In the genomic region with DNA sequence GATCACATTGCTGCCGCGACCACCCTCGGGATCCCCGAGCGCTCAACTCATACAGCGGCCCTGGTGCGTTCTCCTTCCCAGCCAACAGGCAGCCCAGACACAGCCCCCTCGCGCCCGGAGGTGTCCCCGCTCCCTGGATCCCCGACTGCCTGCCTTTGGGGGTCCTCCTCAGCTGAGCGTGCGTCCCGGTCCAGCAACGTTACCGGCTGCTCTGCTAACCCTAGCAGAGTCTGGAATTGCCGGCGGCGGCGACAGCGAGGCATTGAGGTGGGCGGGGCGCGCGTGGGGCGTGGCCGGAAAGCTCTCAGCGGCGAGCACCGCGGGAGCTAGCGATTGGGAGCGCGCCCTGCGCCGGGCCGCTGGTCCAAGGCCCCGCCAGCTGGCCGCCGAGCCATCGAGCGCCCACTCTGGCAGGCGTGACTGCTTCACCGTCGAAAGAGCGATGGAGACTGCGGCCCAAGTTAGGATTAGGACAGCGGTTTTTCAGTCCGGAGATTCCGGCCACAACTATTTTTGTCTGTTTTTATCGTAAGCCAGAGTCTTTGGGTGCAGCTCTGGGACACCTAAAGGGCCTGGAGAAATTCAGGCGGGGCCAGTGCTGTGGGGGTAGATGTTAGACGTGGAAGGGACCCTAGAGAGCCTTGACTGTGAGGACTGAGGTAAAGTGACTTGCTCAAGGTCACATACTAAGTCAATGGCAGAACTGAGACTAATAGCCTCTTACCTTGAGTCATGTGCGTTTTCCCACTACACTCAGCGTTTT, we compare ENCODE assay signal across 8 cellular contexts. TPM values are rescaled to one million over a fixed set of nuclear protein-coding genes. Genes with fewer than 3 reads are reported as not detected.
DNase-seq lines count a peak whose midpoint lies in the region; ATAC-seq, FAIRE-seq and TF ChIP-seq lines count a peak whose summit lies in the region.

A gene (minus strand): TSS at position 232 of the 763 bp plus-strand sequence. CDS start 17,575 bp downstream, outside the sequence.

- H3K27ac ChIP-seq in smooth muscle cell (ENCODE audit: low read depth) = peak within 1 kb of the TSS; percentile 70

- H3K27me3 ChIP-seq in bronchial epithelial cell (ENCODE audit: control insufficient read depth, insufficient read depth, low read length) (no peaks in the 10 kb centered on the region), smooth muscle cell (ENCODE audit: low read depth) (no peaks in the 10 kb centered on the region)

- no peaks in the 10 kb centered on the region for H3F3A ChIP-seq in smooth muscle cell (ENCODE audit: low read depth)

- DNase-seq in AG09309 (ENCODE audit: low read depth) (peak; percentile 84), NCI-H2227 (lab: John Stamatoyannopoulos, UW; ENCODE audit: unreplicated experiment) (peak; percentile 96), bronchial epithelial cell (ENCODE audit: low read depth) (peak; percentile 78), iPS-NIHi7 (ENCODE audit: extremely low spot score) (peak; percentile 97), smooth muscle cell (lab: John Stamatoyannopoulos, UW; ENCODE audit: unreplicated experiment) (peak; percentile 84)

- FAIRE-seq in bronchial epithelial cell (lab: Jason Lieb, UNC) = no peak

- H3K36me3 ChIP-seq in bronchial epithelial cell (ENCODE audit: control insufficient read depth, insufficient read depth, low read length) = no peaks in the 10 kb centered on the region
- H3K36me3 ChIP-seq in smooth muscle cell (ENCODE audit: low read depth) = no peaks in the 10 kb centered on the region

- 4% methylated on average over 53 of the region's 56 CpGs for WGBS in smooth muscle cell (ENCODE audit: low lambda C conversion rate)

- peak within 1 kb of the TSS; percentile 100 for H3K4me3 ChIP-seq in AG09309 (ENCODE audit: control insufficient read depth, low read depth, low read length)
- H3K4me3 ChIP-seq in WI38 (ENCODE audit: low read depth, low read length) = peak within 1 kb of the TSS; percentile 99
- H3K4me3 ChIP-seq in bronchial epithelial cell (ENCODE audit: low read depth, low read length) = peak within 1 kb of the TSS; percentile 100
- peak within 1 kb of the TSS; percentile 84 for H3K4me3 ChIP-seq in smooth muscle cell

- peaks cover 11% of the 10 kb centered on the region for H3K4me1 ChIP-seq in smooth muscle cell (ENCODE audit: low read depth)

- ATAC-seq in GM18909 (IDR thresholded peaks at IDR 0.05; ENCODE audit: poor library complexity, unreplicated experiment) (peak; percentile 98), HG03159 (IDR thresholded peaks at IDR 0.05; ENCODE audit: unreplicated experiment) (peak; percentile 97)

- H3K79me2 ChIP-seq in smooth muscle cell (ENCODE audit: low read depth) = peaks cover 43% of the 10 kb centered on the region

- H4K20me1 ChIP-seq in smooth muscle cell (ENCODE audit: low read depth) = peaks cover 22% of the 10 kb centered on the region

- no peaks in the 10 kb centered on the region for H3K9me3 ChIP-seq in smooth muscle cell (replicated peaks; ENCODE audit: low read depth)

- H2AFZ ChIP-seq in smooth muscle cell (ENCODE audit: low read depth) = peak within 1 kb of the TSS; percentile 34

- H3K4me2 ChIP-seq in smooth muscle cell = peak within 1 kb of the TSS; percentile 91

- H3K9ac ChIP-seq in smooth muscle cell (ENCODE audit: low read depth) = peak within 1 kb of the TSS; percentile 82

- TF ChIP-seq CTCF in AG09309 (IDR thresholded peaks at IDR 0.05; ENCODE audit: control insufficient read depth, insufficient read depth, low read depth, low read length, missing control alignments) (peak; percentile 16), WI38 (IDR thresholded peaks at IDR 0.05; ENCODE audit: low read depth, low read length) (no peak), bronchial epithelial cell (IDR thresholded peaks at IDR 0.05; ENCODE audit: insufficient read depth, low read length, severe bottlenecking) (peak; percentile 10), smooth muscle cell (IDR thresholded peaks at IDR 0.05; ENCODE audit: borderline replicate concordance, insufficient read depth, poor library complexity, severe bottlenecking) (no peak)

RNA-seq across cellular contexts. Expression of the gene that starts here (rescaled TPM):
- total RNA-seq in bronchial epithelial cell (15.5 and 15.8 TPM in 2 replicates), smooth muscle cell (49.8 and 72.2 TPM in 2 replicates)
- polyA plus RNA-seq in smooth muscle cell = 25.4 and 28.5 TPM in 2 replicates

Comparison
In these comparisons a context has a peak if more than half of its experiments do, and no peak if none do; other contexts are left out.
1. Peak in every context shown above with its lines: DNase-seq, ATAC-seq, H3K4me3 ChIP-seq and H3K27ac ChIP-seq.
2. CTCF ChIP-seq: peak in AG09309 (single experiment) and bronchial epithelial cell (single experiment); none in WI38 (single experiment) and smooth muscle cell (single experiment).